Comparison of ENCODE assay signal across 8 cellular contexts in genomic region chr10:102245932-102246251, GRCh38. TPM values are rescaled to one million over a fixed set of nuclear protein-coding genes. Genes with fewer than 3 reads are reported as not detected.
DNase-seq lines count a peak whose midpoint lies in the region; ATAC-seq and TF ChIP-seq lines count a peak whose summit lies in the region.

No MANE protein-coding gene starts in this region.

- in situ Hi-C loops in gastrocnemius medialis (cut with MboI; ENCODE audit: low sequenced_read_pairs in 4 of 4), result no loop called here

- H3K27ac ChIP-seq in gastrocnemius medialis, result peak overlapping the region; percentile 91 to 98 (median 93)

- H3K4me3 ChIP-seq in foreskin fibroblast (ENCODE audit: low read depth in 1 of 2, low read length in 2 of 2) (peak overlapping the region; percentile 81 to 92), gastrocnemius medialis (peak overlapping the region; percentile 74 to 96 (median 86))

- DNase-seq in T-helper 17 cell (no peak), foreskin fibroblast (no peak), gastrocnemius medialis (no peak), NCI-H128 (lab: John Stamatoyannopoulos, UW; ENCODE audit: unreplicated experiment) (no peak), NCI-H1436 (lab: John Stamatoyannopoulos, UW) (no peak), NCI-H2107 treated with DMSO at 0.1 percent for 48 hours (lab: John Stamatoyannopoulos, UW; ENCODE audit: unreplicated experiment) (no peak), NCI-H2171 treated with DMSO at 0.1 percent for 48 hours (lab: John Stamatoyannopoulos, UW) (no peak)

- no peaks in the 10 kb centered on the region for H3K27me3 ChIP-seq in gastrocnemius medialis

- intact Hi-C loops in gastrocnemius medialis (cut with DNase I; ENCODE audit: low total_unique reads), result loop anchor here (5.0 kb wide), 1 partner anchor 81 kb away; no protein-coding TSS in a partner anchor

- no peak for TF ChIP-seq POLR2A in gastrocnemius medialis (IDR thresholded peaks at IDR 0.05)

- peaks cover 52 to 57% of the 10 kb centered on the region in 2 donors for H3K4me1 ChIP-seq in gastrocnemius medialis

- peaks cover 4% of the 10 kb centered on the region for H3K36me3 Mint-ChIP-seq in T-helper 17 cell (ENCODE audit: low read depth)

- ATAC-seq in GM21723 (IDR thresholded peaks at IDR 0.05; ENCODE audit: unreplicated experiment) (peak; percentile 0), T-helper 17 cell (no peak), gastrocnemius medialis (peak; percentile 3 to 8)

- H3K4me3 Mint-ChIP-seq in T-helper 17 cell, result peak overlapping the region; percentile 96

- H3K36me3 ChIP-seq in gastrocnemius medialis, result no peaks in the 10 kb centered on the region

- H3K27me3 Mint-ChIP-seq in T-helper 17 cell, result peaks cover 8% of the 10 kb centered on the region

- peaks cover 46% of the 10 kb centered on the region for H3K4me1 Mint-ChIP-seq in T-helper 17 cell

- peak overlapping the region; percentile 98 for H3K27ac Mint-ChIP-seq in T-helper 17 cell

- no peaks in the 10 kb centered on the region for H3K9me3 ChIP-seq in T-helper 17 cell (ENCODE audit: control insufficient read depth, low read length, poor library complexity, severe bottlenecking)
- no peaks in the 10 kb centered on the region for H3K9me3 ChIP-seq in gastrocnemius medialis

- TF ChIP-seq CTCF in foreskin fibroblast (IDR thresholded peaks at IDR 0.05; ENCODE audit: low read depth, low read length), result no peak
- no peak for TF ChIP-seq CTCF in gastrocnemius medialis (IDR thresholded peaks at IDR 0.05 in 4 of 5, conservative IDR thresholded peaks at IDR 0.05 in 1 of 5)

RNA-seq across cellular contexts. Expression of gene GBF1, which starts 0.6 kb away (rescaled TPM):
- total RNA-seq in T-helper 17 cell, result 10 to 100 TPM; 42.8 to 44.6 TPM
- 10 to 100 TPM; 31.4 to 64.2 (median 58.7) TPM for total RNA-seq in gastrocnemius medialis

RNA-seq across cellular contexts. Expression of gene PITX3, which starts 4.6 kb away (rescaled TPM):
- not detected for total RNA-seq in T-helper 17 cell
- total RNA-seq in gastrocnemius medialis, result 1 to 10 TPM; 4.2 to 8.9 (median 6.5) TPM

RNA-seq across cellular contexts. Expression of gene ELOVL3, which starts 19.8 kb away (rescaled TPM):
- total RNA-seq in T-helper 17 cell (not detected), gastrocnemius medialis (under 1 TPM in 1 of 4 donors, not detected in 3; 0.51 TPM)

Comparison
In these comparisons a context has a peak if more than half of its experiments do, and no peak if none do; other contexts are left out.
1. RNA of gene PITX3, which starts 4.6 kb away (total RNA-seq): 4.2 to 8.9 TPM in gastrocnemius medialis; not detected in T-helper 17 cell; every median in the first group is over 4 times any median in the second.